27 cellular contexts compared by ENCODE assay signal in genomic region chr10:5992398-5992797, GRCh38. TPM values are rescaled to one million over a fixed set of nuclear protein-coding genes. Genes with fewer than 3 reads are reported as not detected.
"Had no signal": no experiment of that assay in that cellular context is flagged by ENCODE, and none has a peak within 500 bp of the region (broad histone marks: within the 10 kb centered on the region; RNA-seq: fewer than 3 reads in every experiment).

No MANE protein-coding gene starts in this region.

- H3K27me3 ChIP-seq: colonic mucosa, dorsolateral prefrontal cortex, esophagus muscularis mucosa, esophagus squamous epithelium, gastrocnemius medialis, gastroesophageal sphincter, heart left ventricle, heart right ventricle had no signal

- H3K4me3 Mint-ChIP-seq: dendritic cell treated with granulocyte-macrophage colony-stimulating factor and Interleukin-4, amounts not matched to agents 40 ng/mL and 50 ng/mL, for 4 days; effector memory CD8-positive, alpha-beta T cell; endodermal cell had no signal

- H3K4me3 ChIP-seq: colonic mucosa, coronary artery, dorsolateral prefrontal cortex, esophagus muscularis mucosa, esophagus squamous epithelium, gastrocnemius medialis, gastroesophageal sphincter, heart left ventricle, heart right ventricle had no signal

- DNase-seq: colonic mucosa; cortex of kidney; dermis blood vessel endothelial cell; dorsolateral prefrontal cortex; effector CD4-positive, alpha-beta T cell; effector CD8-positive, alpha-beta T cell; effector memory CD4-positive, alpha-beta T cell; effector memory CD8-positive, alpha-beta T cell; endodermal cell; esophagus squamous epithelium; foreskin fibroblast; foreskin keratinocyte; foreskin melanocyte; gastrocnemius medialis; glutamatergic neuron; head of caudate nucleus; heart left ventricle; heart right ventricle had no signal

- H3K9me3 ChIP-seq: colonic mucosa had no signal

- H3K27ac Mint-ChIP-seq: dendritic cell treated with granulocyte-macrophage colony-stimulating factor and Interleukin-4, amounts not matched to agents 40 ng/mL and 50 ng/mL, for 4 days; effector memory CD8-positive, alpha-beta T cell; endodermal cell had no signal

- H3K4me1 Mint-ChIP-seq: endodermal cell had no signal

- H3K36me3 ChIP-seq: colonic mucosa, esophagus muscularis mucosa, esophagus squamous epithelium, gastrocnemius medialis, gastroesophageal sphincter, heart left ventricle, heart right ventricle had no signal

- H3K27ac ChIP-seq: colonic mucosa, coronary artery, dorsolateral prefrontal cortex, epithelial cell of prostate, esophagus muscularis mucosa, esophagus squamous epithelium, foreskin keratinocyte, gastrocnemius medialis, gastroesophageal sphincter, heart left ventricle, heart right ventricle had no signal

- ATAC-seq: effector memory CD8-positive, alpha-beta T cell; esophagus mucosa; foreskin keratinocyte; gastrocnemius medialis; gastroesophageal sphincter; heart left ventricle; heart right ventricle had no signal

- FAIRE-seq: colon, endothelial cell of umbilical vein, frontal cortex had no signal

- H3K4me1 ChIP-seq: colonic mucosa, foreskin keratinocyte, gastrocnemius medialis had no signal

RNA-seq across cellular contexts. Expression of gene IL15RA, which starts 15.1 kb away (rescaled TPM):
- total RNA-seq: frontal cortex had no signal
